ENCODE assay signal across 9 cellular contexts in genomic region chr20:52975024-52975732, GRCh38. TPM values are rescaled to one million over a fixed set of nuclear protein-coding genes. Genes with fewer than 3 reads are reported as not detected.
DNase-seq lines count a peak whose midpoint lies in the region; ATAC-seq and TF ChIP-seq lines count a peak whose summit lies in the region.
"Had no signal": no experiment of that assay in that cellular context is flagged by ENCODE, and none has a peak within 500 bp of the region (broad histone marks: within the 10 kb centered on the region; RNA-seq: fewer than 3 reads in every experiment).

No MANE protein-coding gene starts in this region.

- DNase-seq in cardiac muscle cell (ENCODE audit: low read depth in 1 of 2, low spot score in 1 of 2) (peak; percentile 47 to 56), left cardiac atrium (no peak), mucosa of gallbladder (ENCODE audit: low spot score) (peak; percentile 69), upper lobe of right lung (no peak), NCI-H1436 treated with DMSO at 0.1 percent for 48 hours (lab: John Stamatoyannopoulos, UW) (no peak)
- no peak for DNase-seq in activated naive CD4-positive, alpha-beta T cell treated with anti-CD3 and anti-CD28 coated beads, Interleukin-2, amount 10 ng/mL, durations not matched to agents 7 days and 5 days
- DNase-seq in effector memory CD8-positive, alpha-beta T cell, result no peak
- DNase-seq: PC-9 had no signal

- peak overlapping the region; percentile 90 for H3K4me3 Mint-ChIP-seq in activated naive CD4-positive, alpha-beta T cell treated with anti-CD3 and anti-CD28 coated beads, Interleukin-2, amount 10 ng/mL, durations not matched to agents 7 days and 5 days
- H3K4me3 Mint-ChIP-seq in effector memory CD8-positive, alpha-beta T cell, result no peak overlapping the region

- peaks cover 31% of the 10 kb centered on the region for H3K4me1 ChIP-seq in cardiac muscle cell (ENCODE audit: low read depth)
- H3K4me1 ChIP-seq in upper lobe of right lung, result no peaks in the 10 kb centered on the region

- CTCF ChIA-PET in activated naive CD4-positive, alpha-beta T cell treated with anti-CD3 and anti-CD28 coated beads, Interleukin-2, amount 10 ng/mL, durations not matched to agents 7 days and 5 days (lab: Charles Lee), result interaction anchor here (1.2 to 1.9 kb wide), 4 partner anchors 26 to 55 kb away, joined by 3 to 6 read pairs (median 5); no protein-coding TSS in a partner anchor

- H3K36me3 ChIP-seq in cardiac muscle cell (no peaks in the 10 kb centered on the region), upper lobe of right lung (no peaks in the 10 kb centered on the region)

- H3K27me3 ChIP-seq in cardiac muscle cell (no peaks in the 10 kb centered on the region), upper lobe of right lung (peaks cover 19% of the 10 kb centered on the region)

- H3K9me3 ChIP-seq in cardiac muscle cell (ENCODE audit: low read depth) (no peaks in the 10 kb centered on the region), upper lobe of right lung (no peaks in the 10 kb centered on the region)

- H3K27ac Mint-ChIP-seq in activated naive CD4-positive, alpha-beta T cell treated with anti-CD3 and anti-CD28 coated beads, Interleukin-2, amount 10 ng/mL, durations not matched to agents 7 days and 5 days, result peak overlapping the region; percentile 91
- H3K27ac Mint-ChIP-seq in effector memory CD8-positive, alpha-beta T cell, result no peak overlapping the region

- intact Hi-C loops in left cardiac atrium (cut with DNase I), result no loop called here
- intact Hi-C loops in upper lobe of right lung (cut with DNase I), result no loop called here

- TF ChIP-seq CTCF in cardiac muscle cell (IDR thresholded peaks at IDR 0.05; ENCODE audit: low read depth, low read length) (no peak), upper lobe of right lung (IDR thresholded peaks at IDR 0.05) (no peak)

- no peaks in the 10 kb centered on the region for H3K9me3 Mint-ChIP-seq in activated naive CD4-positive, alpha-beta T cell treated with anti-CD3 and anti-CD28 coated beads, Interleukin-2, amount 10 ng/mL, durations not matched to agents 7 days and 5 days
- no peaks in the 10 kb centered on the region for H3K9me3 Mint-ChIP-seq in effector memory CD8-positive, alpha-beta T cell

- H3K27ac ChIP-seq in cardiac muscle cell (no peak overlapping the region), upper lobe of right lung (no peak overlapping the region)
- H3K27ac ChIP-seq: PC-9 had no signal

- H3K4me1 Mint-ChIP-seq in activated naive CD4-positive, alpha-beta T cell treated with anti-CD3 and anti-CD28 coated beads, Interleukin-2, amount 10 ng/mL, durations not matched to agents 7 days and 5 days, result peaks cover 72% of the 10 kb centered on the region
- H3K4me1 Mint-ChIP-seq in effector memory CD8-positive, alpha-beta T cell (ENCODE audit: low read depth in 2 of 2), result peaks cover 7 to 9% of the 10 kb centered on the region in 2 donors

- peaks cover 5% of the 10 kb centered on the region for H3K36me3 Mint-ChIP-seq in activated naive CD4-positive, alpha-beta T cell treated with anti-CD3 and anti-CD28 coated beads, Interleukin-2, amount 10 ng/mL, durations not matched to agents 7 days and 5 days
- H3K36me3 Mint-ChIP-seq in effector memory CD8-positive, alpha-beta T cell (ENCODE audit: insufficient read depth), result no peaks in the 10 kb centered on the region

- peak overlapping the region; percentile 93 for H3K4me3 ChIP-seq in cardiac muscle cell
- H3K4me3 ChIP-seq in upper lobe of right lung, result peak overlapping the region; percentile 48
- H3K4me3 ChIP-seq: PC-9 had no signal

- peaks cover 16% of the 10 kb centered on the region for H3K27me3 Mint-ChIP-seq in activated naive CD4-positive, alpha-beta T cell treated with anti-CD3 and anti-CD28 coated beads, Interleukin-2, amount 10 ng/mL, durations not matched to agents 7 days and 5 days
- H3K27me3 Mint-ChIP-seq in effector memory CD8-positive, alpha-beta T cell, result peaks cover 77 to 89% of the 10 kb centered on the region in 2 donors

- ATAC-seq in left cardiac atrium (no peak), upper lobe of right lung (no peak), HG02642 (IDR thresholded peaks at IDR 0.05; ENCODE audit: poor library complexity, unreplicated experiment) (no peak)
- ATAC-seq in effector memory CD8-positive, alpha-beta T cell (replicated peaks), result no peak

RNA-seq across cellular contexts. Expression of gene TSHZ2, which starts 3.0 kb away (rescaled TPM):
- total RNA-seq in cardiac muscle cell (17.3 and 32.0 TPM in 2 replicates), left cardiac atrium (10 to 100 TPM; 12.0 to 12.6 TPM), mucosa of gallbladder (42.9 TPM), upper lobe of right lung (5.2 TPM)
- polyA plus RNA-seq in cardiac muscle cell, result 10.4 and 16.5 TPM in 2 replicates
- total RNA-seq: PC-9 had no signal

Comparison
In these comparisons a context has a peak if more than half of its experiments do, and no peak if none do; other contexts are left out.
1. DNase-seq: peak in cardiac muscle cell (2 of 2) and mucosa of gallbladder (single experiment); none in left cardiac atrium (single experiment), activated naive CD4-positive, alpha-beta T cell treated with anti-CD3 and anti-CD28 coated beads, Interleukin-2, amount 10 ng/mL, durations not matched to agents 7 days and 5 days (single experiment), upper lobe of right lung (single experiment), effector memory CD8-positive, alpha-beta T cell (0 of 3) and NCI-H1436 treated with DMSO at 0.1 percent for 48 hours (single experiment).